ENCODE assay signal across 8 cellular contexts in genomic region chr4:47525154-47525819, GRCh38. TPM values are rescaled to one million over a fixed set of nuclear protein-coding genes. Genes with fewer than 3 reads are reported as not detected.
DNase-seq lines count a peak whose midpoint lies in the region; ATAC-seq and TF ChIP-seq lines count a peak whose summit lies in the region.

No MANE protein-coding gene starts in this region.

- no peak overlapping the region for H3K4me3 ChIP-seq in HFF-Myc (replicated peaks; ENCODE audit: low read depth, low read length)
- no peak overlapping the region for H3K4me3 ChIP-seq in body of pancreas
- no peak overlapping the region for H3K4me3 ChIP-seq in right atrium auricular region
- H3K4me3 ChIP-seq in subcutaneous abdominal adipose tissue (ENCODE audit: low read depth in 1 of 5, low read length in 5 of 5): no peak overlapping the region

- H3K9me3 ChIP-seq in body of pancreas (no peaks in the 10 kb centered on the region), right atrium auricular region (peaks cover 0 to 8% of the 10 kb centered on the region in 2 donors), subcutaneous abdominal adipose tissue (ENCODE audit: control insufficient read depth in 5 of 5, low read length in 5 of 5) (peaks cover 0 to 7% (median 3%) of the 10 kb centered on the region in 5 donors)

- intact Hi-C loops in body of pancreas (cut with DNase I): no loop called here

- H3K36me3 ChIP-seq in body of pancreas (replicated peaks in 1 of 2; ENCODE audit: insufficient read depth in 1 of 2, low read depth in 2 of 2): no peaks in the 10 kb centered on the region
- peaks cover 5% of the 10 kb centered on the region for H3K36me3 ChIP-seq in right atrium auricular region
- peaks cover 2 to 33% (median 17%) of the 10 kb centered on the region in 5 donors for H3K36me3 ChIP-seq in subcutaneous abdominal adipose tissue (ENCODE audit: control insufficient read depth in 5 of 5, insufficient read depth in 5 of 5, low read length in 5 of 5)

- no peak for TF ChIP-seq POLR2A in body of pancreas (IDR thresholded peaks at IDR 0.05)

- H3K4me1 ChIP-seq in body of pancreas (no peaks in the 10 kb centered on the region), right atrium auricular region (peaks cover 0 to 5% of the 10 kb centered on the region in 2 donors), subcutaneous abdominal adipose tissue (ENCODE audit: control insufficient read depth in 5 of 5, insufficient read depth in 5 of 5, low read length in 5 of 5) (peaks cover 0 to 3% (median 0%) of the 10 kb centered on the region in 5 donors)

- DNase-seq in HFF-Myc (ENCODE audit: extremely low read depth, low read depth) (peak; percentile 64), body of pancreas (peak in 1 of 4 donors; percentile 8), right atrium auricular region (ENCODE audit: low spot score) (peak; percentile 65), T-helper 2 cell (no peak), NCI-H510A (lab: John Stamatoyannopoulos, UW) (no peak)

- WGBS in body of pancreas, 2 donors: 82 to 88% methylated on average over 5 of the region's 5 CpGs

- TF ChIP-seq CTCF in HFF-Myc (IDR thresholded peaks at IDR 0.05; ENCODE audit: low read depth, low read length, missing control alignments) (no peak), body of pancreas (IDR thresholded peaks at IDR 0.05) (no peak), right atrium auricular region (IDR thresholded peaks at IDR 0.05) (no peak)

- H3K27ac ChIP-seq in body of pancreas: no peak overlapping the region
- peak overlapping the region; percentile 59 to 72 for H3K27ac ChIP-seq in right atrium auricular region
- peak overlapping the region; percentile 16 for H3K27ac ChIP-seq in subcutaneous abdominal adipose tissue (ENCODE audit: low read depth, low read length)

- H3K27me3 ChIP-seq in body of pancreas (no peaks in the 10 kb centered on the region), right atrium auricular region (no peaks in the 10 kb centered on the region), subcutaneous abdominal adipose tissue (ENCODE audit: control insufficient read depth in 5 of 5, insufficient read depth in 4 of 5, low read length in 5 of 5) (no peaks in the 10 kb centered on the region)

- H3K9ac ChIP-seq in subcutaneous abdominal adipose tissue (ENCODE audit: low read length in 5 of 5): no peak overlapping the region

- peak; percentile 58 for ATAC-seq in body of pancreas
- ATAC-seq in HG02798 (IDR thresholded peaks at IDR 0.05; ENCODE audit: poor library complexity, unreplicated experiment): no peak
- ATAC-seq in GM21737 (IDR thresholded peaks at IDR 0.05; ENCODE audit: unreplicated experiment): no peak

RNA-seq across cellular contexts. Expression of gene ATP10D, which starts 40.2 kb away (rescaled TPM):
- total RNA-seq in body of pancreas (10 to 100 TPM; 12.5 to 24.4 TPM), right atrium auricular region (1 to 10 TPM; 6.9 to 8.9 TPM)

Comparison
In these comparisons a context has a peak if more than half of its experiments do, and no peak if none do; other contexts are left out.
1. DNase-seq: peak in HFF-Myc (single experiment) and right atrium auricular region (single experiment); none in T-helper 2 cell (0 of 5) and NCI-H510A (single experiment).
2. H3K27ac ChIP-seq: peak in right atrium auricular region (2 of 2) and subcutaneous abdominal adipose tissue (single experiment); none in body of pancreas (0 of 4).